Comparison of ENCODE assay signal across 8 cellular contexts in genomic region chr9:108953983-108954574, GRCh38. TPM values are rescaled to one million over a fixed set of nuclear protein-coding genes. Genes with fewer than 3 reads are reported as not detected.
DNase-seq lines count a peak whose midpoint lies in the region; ATAC-seq and TF ChIP-seq lines count a peak whose summit lies in the region.

No MANE protein-coding gene starts in this region.

- no peak overlapping the region for H3K4me3 ChIP-seq in cardiac fibroblast (replicated peaks in 1 of 2; ENCODE audit: low read depth in 2 of 2, low read length in 2 of 2)

- intact Hi-C loops in left colon (cut with DNase I, micrococcal nuclease), result no loop called here

- ATAC-seq in left colon (peak; percentile 38), HG03159 (IDR thresholded peaks at IDR 0.05; ENCODE audit: unreplicated experiment) (no peak), HG02884 (IDR thresholded peaks at IDR 0.05; ENCODE audit: unreplicated experiment) (no peak)

- DNase-seq in AG20443 (ENCODE audit: low spot score), result peak; percentile 53
- DNase-seq in GM20000 (ENCODE audit: low spot score), result peak; percentile 31
- DNase-seq in NCI-H2196 treated with DMSO at 0.1 percent for 48 hours (lab: John Stamatoyannopoulos, UW; ENCODE audit: unreplicated experiment), result peak; percentile 22
- peak; percentile 74 to 75 for DNase-seq in cardiac fibroblast (ENCODE audit: low read depth in 2 of 2)
- no peak for DNase-seq in left colon
- DNase-seq in SKM-1 (lab: John Stamatoyannopoulos, UW; ENCODE audit: unreplicated experiment), result no peak

- peak; percentile 36 for TF ChIP-seq CTCF in GM20000 (IDR thresholded peaks at IDR 0.05; ENCODE audit: extremely low read depth, missing control alignments)
- TF ChIP-seq CTCF in cardiac fibroblast (IDR thresholded peaks at IDR 0.05; ENCODE audit: low read depth, low read length), result peak; percentile 53

RNA-seq across cellular contexts. Expression of gene ABITRAM, which starts 19.9 kb away (rescaled TPM):
- total RNA-seq in left colon, result 10 to 100 TPM; 11.0 to 13.9 TPM

RNA-seq across cellular contexts. Expression of gene ELP1, which starts 20.2 kb away (rescaled TPM):
- 10 to 100 TPM; 12.8 to 13.1 TPM for total RNA-seq in left colon

RNA-seq across cellular contexts. Expression of gene CTNNAL1, which starts 59.2 kb away (rescaled TPM):
- total RNA-seq in left colon, result 10 to 100 TPM in 1 of 2 donors, 1 to 10 TPM in 1; 7.6 to 13.1 TPM

Comparison
In these comparisons a context has a peak if more than half of its experiments do, and no peak if none do; other contexts are left out.
1. DNase-seq: peak in AG20443 (single experiment), GM20000 (single experiment), NCI-H2196 treated with DMSO at 0.1 percent for 48 hours (single experiment) and cardiac fibroblast (2 of 2); none in left colon (0 of 2) and SKM-1 (single experiment).